ENCODE assay signal across 7 cellular contexts in the genomic region with DNA sequence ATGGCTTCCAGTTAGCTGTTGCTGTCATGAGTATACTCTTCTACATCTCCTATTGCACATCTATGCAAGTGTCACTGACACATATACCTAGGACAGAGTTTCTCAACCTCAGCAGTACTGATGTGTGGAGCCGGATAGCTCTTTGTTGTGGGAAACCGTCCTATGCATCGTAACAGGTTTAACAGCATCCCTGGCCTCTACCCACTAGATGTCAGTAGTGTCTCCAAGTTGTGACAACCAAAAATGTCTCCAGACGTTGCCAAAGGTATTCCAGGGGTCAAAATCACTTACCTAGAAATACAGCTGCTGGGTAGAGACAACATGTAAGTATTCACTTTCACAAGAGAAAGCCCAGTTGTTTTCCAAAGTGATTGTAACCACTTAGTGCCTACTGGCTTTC.
A peak's percentile ranks its signal among the peaks of the same experiment; 100 is the strongest.
DNase-seq lines count a peak whose midpoint lies in the region; ATAC-seq and TF ChIP-seq lines count a peak whose summit lies in the region.

No MANE protein-coding gene starts in this region.

- TF ChIP-seq CTCF in endodermal cell (conservative IDR thresholded peaks at IDR 0.05) (peak; percentile 86), parathyroid adenoma (IDR thresholded peaks at IDR 0.05) (peak; percentile 54)

- H3K9me3 Mint-ChIP-seq in endodermal cell, result no peaks in the 10 kb centered on the region

- no peaks in the 10 kb centered on the region for H3K27me3 ChIP-seq in H7 (ENCODE audit: control insufficient read depth, insufficient read depth, low read length)
- no peaks in the 10 kb centered on the region for H3K27me3 ChIP-seq in endodermal cell (ENCODE audit: control insufficient read depth, insufficient read depth, low read length, poor library complexity, severe bottlenecking)
- no peaks in the 10 kb centered on the region for H3K27me3 ChIP-seq in parathyroid adenoma (ENCODE audit: control insufficient read depth, insufficient read depth, low read length)

- H2AFZ ChIP-seq in parathyroid adenoma, result peak overlapping the region; percentile 36

- H3K36me3 Mint-ChIP-seq in endodermal cell (ENCODE audit: low read depth), result no peaks in the 10 kb centered on the region

- H3K4me1 Mint-ChIP-seq in endodermal cell, result peaks cover 9% of the 10 kb centered on the region

- H3K27ac Mint-ChIP-seq in endodermal cell, result no peak overlapping the region

- no peak overlapping the region for H3K4me2 ChIP-seq in parathyroid adenoma (ENCODE audit: low read length)

- H3K27ac ChIP-seq in endodermal cell (ENCODE audit: low read depth, low read length), result no peak overlapping the region
- no peak overlapping the region for H3K27ac ChIP-seq in parathyroid adenoma

- peaks cover 2% of the 10 kb centered on the region for H3K27me3 Mint-ChIP-seq in endodermal cell (ENCODE audit: insufficient read depth)

- H3K9ac ChIP-seq in endodermal cell (ENCODE audit: extremely low read depth, low read length, poor library complexity, severe bottlenecking), result no peak overlapping the region
- no peak overlapping the region for H3K9ac ChIP-seq in parathyroid adenoma

- H3K79me2 ChIP-seq in parathyroid adenoma, result no peaks in the 10 kb centered on the region

- H3K4me3 ChIP-seq in H7 (ENCODE audit: insufficient read depth, low read depth, low read length) (no peak overlapping the region), endodermal cell (ENCODE audit: low read length) (no peak overlapping the region), parathyroid adenoma (ENCODE audit: low read depth, low read length) (no peak overlapping the region)

- H3K4me1 ChIP-seq in endodermal cell (ENCODE audit: control insufficient read depth, insufficient read depth, low read length) (no peaks in the 10 kb centered on the region), parathyroid adenoma (no peaks in the 10 kb centered on the region)

- ATAC-seq in HG03135 (IDR thresholded peaks at IDR 0.05; ENCODE audit: unreplicated experiment), result no peak
- ATAC-seq in HG02610 (IDR thresholded peaks at IDR 0.05; ENCODE audit: unreplicated experiment), result no peak
- ATAC-seq in HG02885 (IDR thresholded peaks at IDR 0.05; ENCODE audit: poor library complexity, unreplicated experiment), result no peak

- no peaks in the 10 kb centered on the region for H3K9me3 ChIP-seq in endodermal cell (ENCODE audit: control insufficient read depth, low read length)
- no peaks in the 10 kb centered on the region for H3K9me3 ChIP-seq in parathyroid adenoma (ENCODE audit: control insufficient read depth, low read length)

- DNase-seq in H7, result peak; percentile 2
- DNase-seq in NCI-H460 (ENCODE audit: extremely low read depth, low read depth), result peak; percentile 6
- DNase-seq in endodermal cell, result peak; percentile 79

- WGBS in endodermal cell (ENCODE audit: insufficient coverage in 1 of 2, insufficient read length in 1 of 2), 2 experiments, result 32 to 53% methylated on average over 4 of the region's 4 CpGs

- H3K36me3 ChIP-seq in H7 (replicated peaks; ENCODE audit: control insufficient read depth, insufficient read depth, low read length), result no peaks in the 10 kb centered on the region
- no peaks in the 10 kb centered on the region for H3K36me3 ChIP-seq in endodermal cell (ENCODE audit: control insufficient read depth, insufficient read depth, low read length)
- H3K36me3 ChIP-seq in parathyroid adenoma (ENCODE audit: control insufficient read depth, insufficient read depth, low read length), result no peaks in the 10 kb centered on the region

- no peak overlapping the region for H3K4me3 Mint-ChIP-seq in endodermal cell

Comparison
In these comparisons a context has a peak if more than half of its experiments do, and no peak if none do; other contexts are left out.
1. DNase-seq: peak in every context shown above with its lines; median percentile 79 in endodermal cell; 6 in NCI-H460; 2 in H7.